ENCODE assay signal across 11 cellular contexts in genomic region chr12:45284096-45284901, GRCh38.
DNase-seq lines count a peak whose midpoint lies in the region; ATAC-seq and TF ChIP-seq lines count a peak whose summit lies in the region.
"Had no signal": no experiment of that assay in that cellular context is flagged by ENCODE, and none has a peak within 500 bp of the region (broad histone marks: within the 10 kb centered on the region; RNA-seq: fewer than 3 reads in every experiment).

No MANE protein-coding gene starts in this region.

- peaks cover 0 to 7% of the 10 kb centered on the region in 2 donors for H3K9me3 ChIP-seq in neuronal stem cell (replicated peaks in 1 of 2; ENCODE audit: control insufficient read depth in 2 of 2, insufficient read depth in 1 of 2, low read depth in 1 of 2, low read length in 2 of 2)
- H3K9me3 ChIP-seq in body of pancreas: no peaks in the 10 kb centered on the region
- H3K9me3 ChIP-seq: adrenal gland had no signal

- DNase-seq in Daoy (ENCODE audit: low read depth) (peak; percentile 57), NCI-H226 (peak; percentile 97), ecto neural progenitor cell (ENCODE audit: low spot score) (peak; percentile 56), neuronal stem cell (ENCODE audit: low spot score) (no peak), NCI-H1436 treated with DMSO at 0.1 percent for 48 hours (lab: John Stamatoyannopoulos, UW) (no peak), NCI-H1417 treated with DMSO at 0.1 percent for 48 hours (lab: John Stamatoyannopoulos, UW) (no peak), body of pancreas (no peak)
- DNase-seq: adrenal gland, Karpas-422, left cardiac atrium had no signal

- H3K9ac ChIP-seq in neuronal stem cell (ENCODE audit: low read depth, low read length, poor library complexity): no peak overlapping the region

- no peak overlapping the region for H2BK120ac ChIP-seq in neuronal stem cell (ENCODE audit: low read depth, low read length)

- no CpG with 5 or more reads among the region's 8 CpGs for WGBS in neuronal stem cell (ENCODE audit: extremely low coverage in 2 of 2, insufficient read length in 2 of 2, insufficient replicate concordance in 1 of 2), 2 donors
- 59 to 69% methylated on average over 8 of the region's 8 CpGs for WGBS in body of pancreas, 2 donors

- TF ChIP-seq POLR2A in body of pancreas (IDR thresholded peaks at IDR 0.05): no peak

- H3K79me1 ChIP-seq in neuronal stem cell (ENCODE audit: low read depth, low read length): no peaks in the 10 kb centered on the region

- H3K14ac ChIP-seq in neuronal stem cell (ENCODE audit: low read length): no peak overlapping the region

- H4K8ac ChIP-seq in neuronal stem cell (ENCODE audit: low read depth, low read length): no peak overlapping the region

- H3K18ac ChIP-seq in neuronal stem cell (ENCODE audit: low read length): no peak overlapping the region

- no peak overlapping the region for H2AK5ac ChIP-seq in neuronal stem cell (ENCODE audit: low read depth, low read length)

- no peak for ATAC-seq in HG03571 (IDR thresholded peaks at IDR 0.05; ENCODE audit: unreplicated experiment)
- ATAC-seq in body of pancreas: no peak

- H4K91ac ChIP-seq in neuronal stem cell (ENCODE audit: low read depth, low read length, poor library complexity): no peak overlapping the region

- no peak overlapping the region for H2AFZ ChIP-seq in neuronal stem cell (ENCODE audit: low read length)

- H3K27ac ChIP-seq in neuronal stem cell (replicated peaks; ENCODE audit: low read length) (peak overlapping the region; percentile 9), body of pancreas (no peak overlapping the region)

- H3K4me1 ChIP-seq in neuronal stem cell (ENCODE audit: control insufficient read depth in 2 of 2, insufficient read depth in 1 of 2, low read depth in 1 of 2, low read length in 2 of 2) (peaks cover 0 to 8% of the 10 kb centered on the region in 2 donors), body of pancreas (peaks cover 12% of the 10 kb centered on the region)

- H3K27me3 ChIP-seq in neuronal stem cell (ENCODE audit: control insufficient read depth in 3 of 3, insufficient read depth in 3 of 3, low read depth in 1 of 3, low read length in 3 of 3) (no peaks in the 10 kb centered on the region), body of pancreas (no peaks in the 10 kb centered on the region)
- H3K27me3 ChIP-seq: adrenal gland had no signal

- no peak overlapping the region for H2BK15ac ChIP-seq in neuronal stem cell (ENCODE audit: low read length)

- H2BK5ac ChIP-seq in neuronal stem cell (ENCODE audit: low read length): no peak overlapping the region

- intact Hi-C loops in body of pancreas (cut with DNase I): no loop called here

- no peak for TF ChIP-seq CTCF in body of pancreas (IDR thresholded peaks at IDR 0.05)

- H3K36me3 ChIP-seq in neuronal stem cell (replicated peaks in 1 of 2; ENCODE audit: control insufficient read depth in 2 of 2, insufficient read depth in 2 of 2, low read length in 2 of 2) (peaks cover 1 to 4% of the 10 kb centered on the region in 2 donors), body of pancreas (replicated peaks in 1 of 2; ENCODE audit: insufficient read depth in 1 of 2, low read depth in 2 of 2) (no peaks in the 10 kb centered on the region)
- H3K36me3 ChIP-seq: adrenal gland had no signal

- H3K23ac ChIP-seq in neuronal stem cell (ENCODE audit: low read depth, low read length, poor library complexity): no peak overlapping the region

- H3K4me2 ChIP-seq in neuronal stem cell (ENCODE audit: insufficient read depth, low read length, poor library complexity, severe bottlenecking): no peak overlapping the region

- no peak overlapping the region for H3K4me3 ChIP-seq in neuronal stem cell (ENCODE audit: low read length in 2 of 2)
- H3K4me3 ChIP-seq in body of pancreas: no peak overlapping the region
- H3K4me3 ChIP-seq: adrenal gland had no signal

- no peak overlapping the region for H3K4ac ChIP-seq in neuronal stem cell (ENCODE audit: low read length)

- no peak overlapping the region for H2BK12ac ChIP-seq in neuronal stem cell (ENCODE audit: low read length)

Comparison
In these comparisons a context has a peak if more than half of its experiments do, and no peak if none do; other contexts are left out.
1. DNase-seq: peak in Daoy (single experiment), NCI-H226 (single experiment) and ecto neural progenitor cell (single experiment); none in neuronal stem cell (single experiment), NCI-H1436 treated with DMSO at 0.1 percent for 48 hours (single experiment), NCI-H1417 treated with DMSO at 0.1 percent for 48 hours (single experiment) and body of pancreas (0 of 4).